ENCODE assay signal across 8 cellular contexts in genomic region chr1:205344010-205344808, GRCh38. TPM values are rescaled to one million over a fixed set of nuclear protein-coding genes. Genes with fewer than 3 reads are reported as not detected.
DNase-seq lines count a peak whose midpoint lies in the region; ATAC-seq lines count a peak whose summit lies in the region.

No MANE protein-coding gene starts in this region.

- H3K27me3 ChIP-seq in ectodermal cell (ENCODE audit: control insufficient read depth, insufficient read depth, low read length, poor library complexity, severe bottlenecking) (peaks cover 45% of the 10 kb centered on the region), muscle layer of colon (ENCODE audit: control insufficient read depth in 1 of 2, insufficient read depth in 2 of 2, low read length in 2 of 2) (peaks cover 10 to 36% of the 10 kb centered on the region in 2 donors), stomach smooth muscle (ENCODE audit: control insufficient read depth in 1 of 2, insufficient read depth in 2 of 2, low read length in 2 of 2) (peaks cover 38% of the 10 kb centered on the region in 2 donors)

- WGBS in ectodermal cell, 2 experiments, result 8 to 9% methylated on average over 62 of the region's 63 CpGs

- ATAC-seq in HG03139 (IDR thresholded peaks at IDR 0.05; ENCODE audit: unreplicated experiment) (no peak), HG03135 (IDR thresholded peaks at IDR 0.05; ENCODE audit: unreplicated experiment) (no peak)

- H3K9ac ChIP-seq in muscle layer of colon (ENCODE audit: low read length) (no peak overlapping the region), stomach smooth muscle (ENCODE audit: low read length in 2 of 2) (no peak overlapping the region)

- H3K36me3 ChIP-seq in ectodermal cell (ENCODE audit: control insufficient read depth, insufficient read depth, low read length) (no peaks in the 10 kb centered on the region), muscle layer of colon (ENCODE audit: insufficient read depth, low read length) (no peaks in the 10 kb centered on the region), stomach smooth muscle (ENCODE audit: control insufficient read depth in 2 of 2, insufficient read depth in 2 of 2, low read length in 2 of 2) (no peaks in the 10 kb centered on the region)

- H3K4me1 ChIP-seq in ectodermal cell (ENCODE audit: control insufficient read depth, insufficient read depth, low read length), result peaks cover 23% of the 10 kb centered on the region
- H3K4me1 ChIP-seq in muscle layer of colon (ENCODE audit: insufficient read depth, low read length), result no peaks in the 10 kb centered on the region
- H3K4me1 ChIP-seq in stomach smooth muscle (ENCODE audit: control insufficient read depth, insufficient read depth, low read length), result peaks cover 14% of the 10 kb centered on the region

- H3K27ac ChIP-seq in ectodermal cell (ENCODE audit: insufficient read depth, low read depth, low read length, poor library complexity, severe bottlenecking) (no peak overlapping the region), muscle layer of colon (ENCODE audit: low read depth, low read length) (no peak overlapping the region), stomach smooth muscle (ENCODE audit: low read length) (no peak overlapping the region)

- H3K9me3 ChIP-seq in ectodermal cell (ENCODE audit: control insufficient read depth, low read length) (no peaks in the 10 kb centered on the region), muscle layer of colon (ENCODE audit: low read length) (no peaks in the 10 kb centered on the region), stomach smooth muscle (ENCODE audit: control insufficient read depth in 2 of 2, low read length in 2 of 2) (no peaks in the 10 kb centered on the region)

- DNase-seq in DMS 273 (lab: John Stamatoyannopoulos, UW; ENCODE audit: unreplicated experiment), result peak; percentile 80
- no peak for DNase-seq in DMS 273 treated with DMSO at 0.1 percent for 48 hours (lab: John Stamatoyannopoulos, UW)
- DNase-seq in activated CD4-positive, alpha-beta T cell treated with anti-CD3 and anti-CD28 coated beads, Interleukin-2, amount 50 U/mL, for 4 hours, result peak; percentile 43 to 56

- peak overlapping the region; percentile 46 for H3K4me3 ChIP-seq in ectodermal cell (ENCODE audit: insufficient read depth, low read depth, low read length)
- H3K4me3 ChIP-seq in muscle layer of colon (ENCODE audit: low read depth in 1 of 2, low read length in 2 of 2), result peak overlapping the region; percentile 14 to 23
- peak overlapping the region; percentile 20 to 52 for H3K4me3 ChIP-seq in stomach smooth muscle (ENCODE audit: low read length in 2 of 2)

RNA-seq across cellular contexts. Expression of gene KLHDC8A, which starts 12.5 kb away (rescaled TPM):
- 32.2 TPM for polyA plus RNA-seq in ectodermal cell (2013, experiment 1 of 4)
- polyA plus RNA-seq in ectodermal cell (2013, experiment 2 of 4), result 47.6 TPM
- 23.0 TPM for polyA plus RNA-seq in ectodermal cell (2013, experiment 3 of 4)
- polyA plus RNA-seq in ectodermal cell (2013, experiment 4 of 4), result 26.3 TPM

RNA-seq across cellular contexts. Expression of gene NUAK2, which starts 22.7 kb away (rescaled TPM):
- 63.0 TPM for polyA plus RNA-seq in ectodermal cell (2013, experiment 1 of 4)
- 68.3 TPM for polyA plus RNA-seq in ectodermal cell (2013, experiment 2 of 4)
- 42.8 TPM for polyA plus RNA-seq in ectodermal cell (2013, experiment 3 of 4)
- 44.3 TPM for polyA plus RNA-seq in ectodermal cell (2013, experiment 4 of 4)
